ENCODE assay signal across 11 cellular contexts in genomic region chr10:87819274-87819585, GRCh38. TPM values are rescaled to one million over a fixed set of nuclear protein-coding genes. Genes with fewer than 3 reads are reported as not detected.
A peak's percentile ranks its signal among the peaks of the same experiment; 100 is the strongest.
DNase-seq lines count a peak whose midpoint lies in the region; ATAC-seq and TF ChIP-seq lines count a peak whose summit lies in the region.
"Had no signal": no experiment of that assay in that cellular context is flagged by ENCODE, and none has a peak within 500 bp of the region (broad histone marks: within the 10 kb centered on the region; RNA-seq: fewer than 3 reads in every experiment).

No MANE protein-coding gene starts in this region.

- no peaks in the 10 kb centered on the region for H3K9me3 ChIP-seq in Loucy (ENCODE audit: insufficient read depth, low read depth, low read length)
- H3K9me3 ChIP-seq in osteoblast (ENCODE audit: low read depth, low read length), result no peaks in the 10 kb centered on the region
- H3K9me3 ChIP-seq: neutrophil had no signal

- H3K4me3 ChIP-seq in Loucy (ENCODE audit: low read length, poor library complexity, severe bottlenecking) (peak overlapping the region; percentile 90), osteoblast (ENCODE audit: insufficient read depth, low read length) (no peak overlapping the region)

- H2AFZ ChIP-seq in Loucy (ENCODE audit: low read length) (no peak overlapping the region), osteoblast (ENCODE audit: low read length) (no peak overlapping the region)

- H3K9ac ChIP-seq in Loucy (ENCODE audit: low read depth, low read length, poor library complexity, severe bottlenecking), result peak overlapping the region; percentile 95

- CTCF ChIA-PET in activated CD8-positive, alpha-beta memory T cell treated with anti-CD3 and anti-CD28 coated beads, Interleukin-2, amount 10 ng/mL, durations not matched to agents 7 days and 5 days (lab: Charles Lee), result interaction anchor here (1.0 to 1.9 kb wide), 5 partner anchors 8 to 47 kb away, joined by 3 to 5 read pairs (median 3); no protein-coding TSS in a partner anchor

- no peaks in the 10 kb centered on the region for H3K9me2 ChIP-seq in Loucy (replicated peaks; ENCODE audit: low read depth, low read length)

- H3K79me2 ChIP-seq in Loucy (ENCODE audit: insufficient read depth, low read length) (peaks cover 38% of the 10 kb centered on the region), osteoblast (ENCODE audit: insufficient read depth, low read length) (peaks cover 42% of the 10 kb centered on the region)

- H3K4me1 ChIP-seq in Loucy (ENCODE audit: insufficient read depth, low read length, poor library complexity, severe bottlenecking) (peaks cover 30% of the 10 kb centered on the region), osteoblast (ENCODE audit: insufficient read depth, low read length) (peaks cover 12% of the 10 kb centered on the region)

- peaks cover 5% of the 10 kb centered on the region for H3K27me3 ChIP-seq in Loucy (ENCODE audit: insufficient read depth, low read length, poor library complexity, severe bottlenecking)
- no peaks in the 10 kb centered on the region for H3K27me3 ChIP-seq in osteoblast (ENCODE audit: insufficient read depth, low read length)
- H3K27me3 ChIP-seq: neutrophil had no signal

- ATAC-seq in activated CD8-positive, alpha-beta memory T cell treated with anti-CD3 and anti-CD28 coated beads, Interleukin-2, amount 10 ng/mL, durations not matched to agents 7 days and 5 days, result no peak
- no peak for ATAC-seq in central memory CD8-positive, alpha-beta T cell (replicated peaks; ENCODE audit: extremely low read depth, poor library complexity, severe bottlenecking)
- no peak for ATAC-seq in GM18517 (IDR thresholded peaks at IDR 0.05; ENCODE audit: unreplicated experiment)
- no peak for ATAC-seq in HG02981 (IDR thresholded peaks at IDR 0.05; ENCODE audit: unreplicated experiment)

- no peaks in the 10 kb centered on the region for H3F3A ChIP-seq in Loucy (ENCODE audit: low read depth)

- peaks cover 27% of the 10 kb centered on the region for H3K4me1 Mint-ChIP-seq in activated CD8-positive, alpha-beta memory T cell treated with anti-CD3 and anti-CD28 coated beads, Interleukin-2, amount 10 ng/mL, durations not matched to agents 7 days and 5 days
- peaks cover 39% of the 10 kb centered on the region for H3K4me1 Mint-ChIP-seq in central memory CD8-positive, alpha-beta T cell

- H3K36me3 ChIP-seq in Loucy (ENCODE audit: insufficient read depth, low read length) (no peaks in the 10 kb centered on the region), osteoblast (ENCODE audit: insufficient read depth, low read length) (no peaks in the 10 kb centered on the region)
- H3K36me3 ChIP-seq: neutrophil had no signal

- no peak for DNase-seq in activated CD8-positive, alpha-beta memory T cell treated with anti-CD3 and anti-CD28 coated beads, Interleukin-2, amount 10 ng/mL, durations not matched to agents 7 days and 5 days
- DNase-seq in activated CD8-positive, alpha-beta memory T cell treated with anti-CD3 and anti-CD28 coated beads, Interleukin-2, amount 50 U/mL, for 4 hours, result no peak
- DNase-seq in central memory CD8-positive, alpha-beta T cell (ENCODE audit: low spot score in 2 of 2), result no peak
- DNase-seq in osteoblast (ENCODE audit: insufficient read length, low spot score, missing footprints) (no peak), anterior cingulate cortex (lab: John Stamatoyannopoulos, UW) (no peak)
- DNase-seq: NCI-H446 had no signal

- H4K20me1 ChIP-seq in Loucy (ENCODE audit: insufficient read depth, low read length, poor library complexity, severe bottlenecking) (peaks cover 35% of the 10 kb centered on the region), osteoblast (ENCODE audit: insufficient read depth, low read length) (peaks cover 20% of the 10 kb centered on the region)

- peak overlapping the region; percentile 41 for H3K4me3 Mint-ChIP-seq in activated CD8-positive, alpha-beta memory T cell treated with anti-CD3 and anti-CD28 coated beads, Interleukin-2, amount 10 ng/mL, durations not matched to agents 7 days and 5 days
- peak overlapping the region; percentile 94 for H3K4me3 Mint-ChIP-seq in central memory CD8-positive, alpha-beta T cell

- H3K27ac ChIP-seq in osteoblast (ENCODE audit: low read depth, low read length), result no peak overlapping the region

- H3K4me2 ChIP-seq in Loucy (ENCODE audit: low read depth, low read length, poor library complexity, severe bottlenecking), result peak overlapping the region; percentile 83
- peak overlapping the region; percentile 97 for H3K4me2 ChIP-seq in osteoblast (ENCODE audit: insufficient read depth, low read length)

- TF ChIP-seq CTCF in Loucy (conservative IDR thresholded peaks at IDR 0.05; ENCODE audit: low read length) (no peak), osteoblast (IDR thresholded peaks at IDR 0.05; ENCODE audit: extremely low read depth, low read depth, low read length) (no peak)

- no peak overlapping the region for H3K27ac Mint-ChIP-seq in activated CD8-positive, alpha-beta memory T cell treated with anti-CD3 and anti-CD28 coated beads, Interleukin-2, amount 10 ng/mL, durations not matched to agents 7 days and 5 days
- peak overlapping the region; percentile 95 for H3K27ac Mint-ChIP-seq in central memory CD8-positive, alpha-beta T cell (ENCODE audit: low read depth)

- no peaks in the 10 kb centered on the region for H3K9me3 Mint-ChIP-seq in activated CD8-positive, alpha-beta memory T cell treated with anti-CD3 and anti-CD28 coated beads, Interleukin-2, amount 10 ng/mL, durations not matched to agents 7 days and 5 days (ENCODE audit: low read depth)
- no peaks in the 10 kb centered on the region for H3K9me3 Mint-ChIP-seq in central memory CD8-positive, alpha-beta T cell
- H3K9me3 Mint-ChIP-seq: activated naive CD4-positive, alpha-beta T cell treated with anti-CD3 and anti-CD28 coated beads, Interleukin-2, amount 50 U/mL, for 24 hours had no signal

- no peaks in the 10 kb centered on the region for H3K27me3 Mint-ChIP-seq in activated CD8-positive, alpha-beta memory T cell treated with anti-CD3 and anti-CD28 coated beads, Interleukin-2, amount 10 ng/mL, durations not matched to agents 7 days and 5 days
- H3K27me3 Mint-ChIP-seq in central memory CD8-positive, alpha-beta T cell, result no peaks in the 10 kb centered on the region
- H3K27me3 Mint-ChIP-seq: activated naive CD4-positive, alpha-beta T cell treated with anti-CD3 and anti-CD28 coated beads, Interleukin-2, amount 50 U/mL, for 24 hours had no signal

- H3K36me3 Mint-ChIP-seq in activated CD8-positive, alpha-beta memory T cell treated with anti-CD3 and anti-CD28 coated beads, Interleukin-2, amount 10 ng/mL, durations not matched to agents 7 days and 5 days, result peaks cover 5% of the 10 kb centered on the region
- peaks cover 18% of the 10 kb centered on the region for H3K36me3 Mint-ChIP-seq in central memory CD8-positive, alpha-beta T cell (ENCODE audit: insufficient read depth)

RNA-seq across cellular contexts. Expression of gene ATAD1, which starts 1.2 kb away (rescaled TPM):
- 10 to 100 TPM; 44.4 to 50.4 TPM for total RNA-seq in activated CD8-positive, alpha-beta memory T cell treated with anti-CD3 and anti-CD28 coated beads, Interleukin-2, amount 10 ng/mL, durations not matched to agents 7 days and 5 days
- 43.8 and 43.9 TPM in 2 replicates for total RNA-seq in osteoblast

RNA-seq across cellular contexts. Expression of gene KLLN, which starts 44.1 kb away (rescaled TPM):
- total RNA-seq in activated CD8-positive, alpha-beta memory T cell treated with anti-CD3 and anti-CD28 coated beads, Interleukin-2, amount 10 ng/mL, durations not matched to agents 7 days and 5 days, result under 1 TPM; 0.67 to 0.84 TPM
- 0.59 and 0.72 TPM in 2 replicates for total RNA-seq in osteoblast

RNA-seq across cellular contexts. Expression of gene PTEN, which starts 44.2 kb away (rescaled TPM):
- total RNA-seq in activated CD8-positive, alpha-beta memory T cell treated with anti-CD3 and anti-CD28 coated beads, Interleukin-2, amount 10 ng/mL, durations not matched to agents 7 days and 5 days, result 10 to 100 TPM; 73.7 to 90.4 TPM
- 169 and 193 TPM in 2 replicates for total RNA-seq in osteoblast
